In the genomic region with DNA sequence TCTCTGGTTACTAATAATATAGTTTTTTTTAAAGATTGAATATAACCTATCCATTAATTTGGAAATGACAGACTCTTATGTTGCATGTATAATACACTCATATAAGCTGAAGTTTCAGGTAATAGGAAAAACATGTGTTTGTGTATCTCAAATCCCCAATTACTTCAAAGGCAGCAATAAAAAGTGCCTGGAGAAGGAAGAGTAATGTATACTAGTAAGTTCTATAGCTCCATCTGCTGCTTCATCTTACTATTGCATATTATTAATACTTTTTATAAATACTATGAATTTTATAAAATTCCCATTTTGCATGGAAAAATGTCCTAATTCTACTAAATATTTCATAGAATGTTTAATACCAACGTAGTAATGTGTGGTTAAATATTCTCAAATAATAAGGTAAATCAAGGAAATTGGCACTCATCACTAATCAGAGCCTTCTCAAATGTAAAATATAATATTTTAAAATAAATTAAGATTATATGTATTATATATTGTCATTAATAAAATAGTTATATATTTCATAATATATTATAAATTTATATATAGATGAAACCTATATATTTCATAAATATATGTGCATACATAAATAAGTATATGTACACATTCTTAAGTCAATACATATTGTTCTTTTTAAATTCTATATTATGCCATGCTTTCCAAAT, we compare ENCODE assay signal across 10 cellular contexts.
A peak's percentile ranks its signal among the peaks of the same experiment; 100 is the strongest.
DNase-seq lines count a peak whose midpoint lies in the region; ATAC-seq, FAIRE-seq and TF ChIP-seq lines count a peak whose summit lies in the region.
"Had no signal": no experiment of that assay in that cellular context is flagged by ENCODE, and none has a peak within 500 bp of the region (broad histone marks: within the 10 kb centered on the region; RNA-seq: fewer than 3 reads in every experiment).

No MANE protein-coding gene starts in this region.

- no peak for DNase-seq in heart right ventricle
- no peak for DNase-seq in left ventricle myocardium superior
- DNase-seq in PC-3, result peak; percentile 72
- peak; percentile 25 to 29 for DNase-seq in erythroblast (lab: John Stamatoyannopoulos, UW)
- DNase-seq in upper lobe of right lung, result no peak
- DNase-seq in GM19239 (ENCODE audit: insufficient read length, low spot score), result no peak
- DNase-seq in iPS-NIHi7 (ENCODE audit: extremely low spot score), result no peak
- DNase-seq in NK-92 treated with Interleukin-12 subunit alpha and Interleukin-12 subunit beta, amount 100 ng/mL, for 24 hours (lab: John Stamatoyannopoulos, UW), result no peak
- DNase-seq: activated T-cell treated with anti-CD3 and anti-CD28 coated beads, Interleukin-2, amount 50 U/mL, for 72 hours; naive thymus-derived CD8-positive, alpha-beta T cell had no signal

- H3K9ac ChIP-seq in PC-3 (ENCODE audit: low read length), result no peak overlapping the region

- no peak for ATAC-seq in heart right ventricle
- ATAC-seq in left ventricle myocardium superior, result no peak
- no peak; the same call in 1 of the 2 replicates for ATAC-seq in PC-3
- no peak for ATAC-seq in upper lobe of right lung
- ATAC-seq: activated T-cell treated with anti-CD3 and anti-CD28 coated beads, Interleukin-2, amount 50 U/mL, for 72 hours; naive thymus-derived CD8-positive, alpha-beta T cell had no signal

- TF ChIP-seq CTCF in heart right ventricle (IDR thresholded peaks at IDR 0.05), result peak in 7 of 9 donors; percentile 19 to 53 (median 38)
- TF ChIP-seq CTCF in PC-3 (conservative IDR thresholded peaks at IDR 0.05; ENCODE audit: low read depth, low read length), result peak; percentile 48
- TF ChIP-seq CTCF in upper lobe of right lung (IDR thresholded peaks at IDR 0.05), result peak; percentile 32

- POLR2A ChIA-PET in PC-3 (lab: Charles Lee; ENCODE audit: unreplicated experiment), result interaction anchor here (0.5 kb wide), 1 partner anchor 272 kb away, joined by 5 read pairs; no protein-coding TSS in a partner anchor

- H4K20me1 ChIP-seq in PC-3 (ENCODE audit: low read length), result no peaks in the 10 kb centered on the region

- CTCF ChIA-PET in PC-3 (lab: Charles Lee), result interaction anchor here (0.7 to 1.6 kb wide), 2 partner anchors 539 to 562 kb away, joined by 4 to 5 read pairs; a partner anchor contains a TSS

- H3K9me3 ChIP-seq in heart right ventricle (no peaks in the 10 kb centered on the region), PC-3 (ENCODE audit: low read length) (no peaks in the 10 kb centered on the region), upper lobe of right lung (no peaks in the 10 kb centered on the region)

- no peak for FAIRE-seq in GM19239 (lab: Jason Lieb, UNC)

- no peak overlapping the region for H3K4me2 ChIP-seq in PC-3 (ENCODE audit: low read length)

- 40 to 43% methylated on average over 1 of the region's 1 CpG for WGBS in heart right ventricle, 2 donors

- no peaks in the 10 kb centered on the region for H3K79me2 ChIP-seq in PC-3 (ENCODE audit: low read length)

- no peak for TF ChIP-seq POLR2A in erythroblast (IDR thresholded peaks at IDR 0.05; ENCODE audit: low read length)

- no peak overlapping the region for H2AFZ ChIP-seq in PC-3 (ENCODE audit: low read length)

- H3K4me3 ChIP-seq in heart right ventricle, result no peak overlapping the region
- H3K4me3 ChIP-seq in PC-3 (ENCODE audit: low read length), result no peak overlapping the region
- H3K4me3 ChIP-seq in upper lobe of right lung, result no peak overlapping the region

- H3K27me3 ChIP-seq in heart right ventricle (no peaks in the 10 kb centered on the region), PC-3 (ENCODE audit: low read length) (no peaks in the 10 kb centered on the region), upper lobe of right lung (no peaks in the 10 kb centered on the region)

- intact Hi-C loops in heart right ventricle (cut with DNase I) (loop anchor here in 6 of 10 donors (5.0 to 10.0 kb wide), 3 partner anchors 533 to 761 kb away; a partner anchor contains a TSS), left ventricle myocardium superior (cut with micrococcal nuclease) (loop anchor here (5.0 kb wide), 1 partner anchor 756 kb away; no protein-coding TSS in a partner anchor), PC-3 (cut with micrococcal nuclease) (loop anchor here (1.0 kb wide), 1 partner anchor 759 kb away; no protein-coding TSS in a partner anchor), upper lobe of right lung (cut with DNase I) (no loop called here)

- BruUV-seq in PC-3 (replicated peaks; lab: Mats Ljungman, UMichigan), result no TSS peak

- H3K27ac ChIP-seq in heart right ventricle, result no peak overlapping the region
- H3K27ac ChIP-seq in PC-3 (ENCODE audit: low read length), result no peak overlapping the region
- no peak overlapping the region for H3K27ac ChIP-seq in upper lobe of right lung

- H3F3A ChIP-seq in PC-3 (ENCODE audit: low read length, unreplicated experiment), result no peaks in the 10 kb centered on the region

- no peaks in the 10 kb centered on the region for H3K36me3 ChIP-seq in heart right ventricle
- no peaks in the 10 kb centered on the region for H3K36me3 ChIP-seq in PC-3 (ENCODE audit: low read depth, low read length)
- no peaks in the 10 kb centered on the region for H3K36me3 ChIP-seq in upper lobe of right lung

- H3K4me1 ChIP-seq in heart right ventricle (no peaks in the 10 kb centered on the region), PC-3 (ENCODE audit: insufficient read depth, low read length) (peaks cover 35% of the 10 kb centered on the region), upper lobe of right lung (no peaks in the 10 kb centered on the region)

- no peaks in the 10 kb centered on the region for H3K9me2 ChIP-seq in PC-3 (replicated peaks; ENCODE audit: low read length)

Comparison
In these comparisons a context has a peak if more than half of its experiments do, and no peak if none do; other contexts are left out.
1. DNase-seq: peak in PC-3 (single experiment) and erythroblast (2 of 2); none in heart right ventricle (0 of 2), left ventricle myocardium superior (single experiment), upper lobe of right lung (single experiment), GM19239 (single experiment), iPS-NIHi7 (single experiment) and NK-92 treated with Interleukin-12 subunit alpha and Interleukin-12 subunit beta, amount 100 ng/mL, for 24 hours (single experiment).
2. Peak in every context shown above with its lines, with median percentiles within 50 percentile points of each other: CTCF ChIP-seq.